In genomic region chr14:100015251-100015655, GRCh38 we compare ENCODE assay signal across 12 cellular contexts. TPM values are rescaled to one million over a fixed set of nuclear protein-coding genes. Genes with fewer than 3 reads are reported as not detected.
A peak's percentile ranks its signal among the peaks of the same experiment; 100 is the strongest.
DNase-seq lines count a peak whose midpoint lies in the region; ATAC-seq and TF ChIP-seq lines count a peak whose summit lies in the region.
"Had no signal": no experiment of that assay in that cellular context is flagged by ENCODE, and none has a peak within 500 bp of the region (broad histone marks: within the 10 kb centered on the region; RNA-seq: fewer than 3 reads in every experiment).

No MANE protein-coding gene starts in this region.

- no peaks in the 10 kb centered on the region for H3K36me3 Mint-ChIP-seq in activated CD8-positive, alpha-beta T cell treated with anti-CD3 and anti-CD28 coated beads for 36 hours (ENCODE audit: low read depth)

- H3K27ac ChIP-seq in left lung, result peak overlapping the region; percentile 14 to 48
- H3K27ac ChIP-seq: neutrophil had no signal

- H3K9me3 ChIP-seq in left lung, result no peaks in the 10 kb centered on the region
- H3K9me3 ChIP-seq: neutrophil had no signal

- H3K4me1 ChIP-seq in left lung, result peaks cover 6 to 14% of the 10 kb centered on the region in 2 donors

- TF ChIP-seq CTCF in left lung (IDR thresholded peaks at IDR 0.05), result no peak
- TF ChIP-seq CTCF in activated CD8-positive, alpha-beta T cell treated with anti-CD3 and anti-CD28 coated beads for 36 hours (IDR thresholded peaks at IDR 0.05), result no peak

- H3K4me3 ChIP-seq in left lung, result no peak overlapping the region

- H3K36me3 ChIP-seq in left lung, result no peaks in the 10 kb centered on the region
- H3K36me3 ChIP-seq: neutrophil had no signal

- POLR2A ChIA-PET in activated CD8-positive, alpha-beta T cell treated with anti-CD3 and anti-CD28 coated beads for 36 hours (lab: Charles Lee), result no interaction called here

- ATAC-seq in GM18858 (IDR thresholded peaks at IDR 0.05; ENCODE audit: unreplicated experiment) (peak; percentile 87), HG02642 (IDR thresholded peaks at IDR 0.05; ENCODE audit: poor library complexity, unreplicated experiment) (peak; percentile 85), left lung (peak; percentile 65)
- no peak for ATAC-seq in activated CD8-positive, alpha-beta T cell treated with anti-CD3 and anti-CD28 coated beads for 36 hours

- H3K27me3 Mint-ChIP-seq in activated CD8-positive, alpha-beta T cell treated with anti-CD3 and anti-CD28 coated beads for 36 hours, result no peaks in the 10 kb centered on the region

- DNase-seq in NAMALWA (ENCODE audit: low spot score), result peak; percentile 26
- DNase-seq in left lung, result no peak
- DNase-seq in activated CD8-positive, alpha-beta T cell treated with anti-CD3 and anti-CD28 coated beads for 36 hours, result no peak
- DNase-seq in activated T-cell treated with anti-CD3 and anti-CD28 coated beads, Interleukin-2, amount 50 U/mL, for 48 hours, result no peak
- no peak for DNase-seq in activated T-cell treated with anti-CD3 and anti-CD28 coated beads, Interleukin-2, amount 50 U/mL, for 1 hour
- no peak for DNase-seq in stimulated activated CD4-positive, alpha-beta T cell treated with anti-CD3 and anti-CD28 coated beads, Interleukin-4, amount 100 ng/mL, for 24 hours
- DNase-seq: activated CD4-positive, alpha-beta T cell treated with anti-CD3 and anti-CD28 coated beads for 48 hours; DMS53; NCI-H526 treated with DMSO at 0.1 percent for 48 hours had no signal

- CTCF ChIA-PET in activated CD8-positive, alpha-beta T cell treated with anti-CD3 and anti-CD28 coated beads for 36 hours (lab: Charles Lee), result no interaction called here

- no peaks in the 10 kb centered on the region for H3K27me3 ChIP-seq in left lung
- H3K27me3 ChIP-seq: neutrophil had no signal

- no peaks in the 10 kb centered on the region for H3K9me3 Mint-ChIP-seq in activated CD8-positive, alpha-beta T cell treated with anti-CD3 and anti-CD28 coated beads for 36 hours

- H3K4me3 Mint-ChIP-seq in activated CD8-positive, alpha-beta T cell treated with anti-CD3 and anti-CD28 coated beads for 36 hours, result no peak overlapping the region

- no peak overlapping the region for H3K27ac Mint-ChIP-seq in activated CD8-positive, alpha-beta T cell treated with anti-CD3 and anti-CD28 coated beads for 36 hours

- intact Hi-C loops in left lung (cut with DNase I), result no loop called here
- intact Hi-C loops in activated CD8-positive, alpha-beta T cell treated with anti-CD3 and anti-CD28 coated beads for 36 hours (cut with micrococcal nuclease), result no loop called here

- peaks cover 12% of the 10 kb centered on the region for H3K4me1 Mint-ChIP-seq in activated CD8-positive, alpha-beta T cell treated with anti-CD3 and anti-CD28 coated beads for 36 hours (ENCODE audit: low read depth)

RNA-seq across cellular contexts. Expression of gene EVL, which starts 50.0 kb away (rescaled TPM):
- 10 to 100 TPM; 60.2 to 84.5 TPM for total RNA-seq in left lung
- 100 to 1,000 TPM; 340 to 351 TPM for total RNA-seq in activated CD8-positive, alpha-beta T cell treated with anti-CD3 and anti-CD28 coated beads for 36 hours
